20 cellular contexts compared by ENCODE assay signal in genomic region chr7:83484266-83484665, GRCh38.
DNase-seq lines count a peak whose midpoint lies in the region; ATAC-seq, FAIRE-seq and TF ChIP-seq lines count a peak whose summit lies in the region.
"Had no signal": no experiment of that assay in that cellular context is flagged by ENCODE, and none has a peak within 500 bp of the region (broad histone marks: within the 10 kb centered on the region; RNA-seq: fewer than 3 reads in every experiment).

No MANE protein-coding gene starts in this region.

- H3K4me3 Mint-ChIP-seq in T-helper 17 cell (no peak overlapping the region), Calu3 (ENCODE audit: low read depth, unreplicated experiment) (no peak overlapping the region)
- H3K4me3 Mint-ChIP-seq: CD4-positive, alpha-beta T cell; H9; IgD-negative memory B cell had no signal

- no peaks in the 10 kb centered on the region for H3K36me3 ChIP-seq in mammary epithelial cell (ENCODE audit: insufficient read depth, low read length)
- no peaks in the 10 kb centered on the region for H3K36me3 ChIP-seq in breast epithelium
- H3K36me3 ChIP-seq in keratinocyte (ENCODE audit: control insufficient read depth in 2 of 2, extremely low read depth in 1 of 2, insufficient read depth in 2 of 2, low read length in 2 of 2) = no peaks in the 10 kb centered on the region

- peaks cover 28% of the 10 kb centered on the region for H3K4me1 ChIP-seq in mammary epithelial cell (ENCODE audit: insufficient read depth, low read length)
- H3K4me1 ChIP-seq in breast epithelium = no peaks in the 10 kb centered on the region
- peaks cover 28% of the 10 kb centered on the region for H3K4me1 ChIP-seq in keratinocyte (ENCODE audit: control insufficient read depth, extremely low read depth, insufficient read depth, low read length)
- H3K4me1 ChIP-seq: A549 had no signal

- TF ChIP-seq CTCF in mammary epithelial cell (conservative IDR thresholded peaks at IDR 0.05 in 1 of 2, IDR thresholded peaks at IDR 0.05 in 1 of 2; ENCODE audit: extremely low read depth in 1 of 2, insufficient read depth in 1 of 2, low read depth in 1 of 2, low read length in 2 of 2) (no peak), breast epithelium (IDR thresholded peaks at IDR 0.05) (no peak), keratinocyte (optimal IDR thresholded peaks at IDR 0.05 in 1 of 3, IDR thresholded peaks at IDR 0.05 in 1 of 3, conservative IDR thresholded peaks at IDR 0.05 in 1 of 3; ENCODE audit: extremely low read depth in 1 of 3, insufficient read depth in 2 of 3, low read length in 3 of 3) (no peak), Calu3 (IDR thresholded peaks at IDR 0.05; ENCODE audit: unreplicated experiment) (no peak)

- H4K20me1 ChIP-seq in mammary epithelial cell (ENCODE audit: insufficient read depth, low read length) (no peaks in the 10 kb centered on the region), keratinocyte (ENCODE audit: control insufficient read depth, extremely low read depth, insufficient read depth, low read length) (no peaks in the 10 kb centered on the region)

- peak; percentile 73 for DNase-seq in mammary epithelial cell
- DNase-seq in breast epithelium (ENCODE audit: low spot score in 2 of 2) = no peak
- peak; percentile 16 for DNase-seq in epithelial cell of prostate (ENCODE audit: low read depth, low spot score)
- DNase-seq in keratinocyte (ENCODE audit: low read depth, low spot score) = no peak
- DNase-seq in T-helper 17 cell = no peak
- DNase-seq in NCI-H774 (lab: John Stamatoyannopoulos, UW) = no peak
- no peak for DNase-seq in Calu3
- DNase-seq: AML-193; CD4-positive, alpha-beta T cell; DMS79; GDM1; H9; KBM-7 had no signal

- no TSS peak for BruUV-seq in mammary epithelial cell (replicated peaks; lab: Mats Ljungman, UMichigan)
- no TSS peak for BruUV-seq in Calu3 (replicated peaks; lab: Mats Ljungman, UMichigan)

- H3K79me2 ChIP-seq in mammary epithelial cell (ENCODE audit: insufficient read depth, low read length) (no peaks in the 10 kb centered on the region), keratinocyte (ENCODE audit: control insufficient read depth, insufficient read depth, low read length) (no peaks in the 10 kb centered on the region)

- H3K4me1 Mint-ChIP-seq in T-helper 17 cell (no peaks in the 10 kb centered on the region), Calu3 (ENCODE audit: low read depth, unreplicated experiment) (peaks cover 17% of the 10 kb centered on the region)
- H3K4me1 Mint-ChIP-seq: H9 had no signal

- dilution Hi-C loops in mammary epithelial cell (cut with HindIII; ENCODE audit: low sequenced_read_pairs) (no loop called here), keratinocyte (cut with MboI; ENCODE audit: extremely low pct_ligation_motif_present, low sequenced_read_pairs) (no loop called here)

- H3K9me3 Mint-ChIP-seq in Calu3 (ENCODE audit: low read depth, unreplicated experiment) = peaks cover 2% of the 10 kb centered on the region
- H3K9me3 Mint-ChIP-seq: CD4-positive, alpha-beta T cell; H9 had no signal

- H3K27me3 Mint-ChIP-seq in T-helper 17 cell = no peaks in the 10 kb centered on the region
- H3K27me3 Mint-ChIP-seq in Calu3 (ENCODE audit: unreplicated experiment) = no peaks in the 10 kb centered on the region
- H3K27me3 Mint-ChIP-seq: CD4-positive, alpha-beta T cell; IgD-negative memory B cell had no signal

- no peak overlapping the region for H3K27ac ChIP-seq in mammary epithelial cell (ENCODE audit: insufficient read depth, low read depth, low read length)
- no peak overlapping the region for H3K27ac ChIP-seq in breast epithelium
- H3K27ac ChIP-seq in epithelial cell of prostate = no peak overlapping the region
- H3K27ac ChIP-seq in keratinocyte (ENCODE audit: control insufficient read depth, insufficient read depth, low read length) = no peak overlapping the region
- H3K27ac ChIP-seq: 22Rv1, A549, C4-2B had no signal

- no peak for TF ChIP-seq POLR2A in breast epithelium (IDR thresholded peaks at IDR 0.05)

- no peak overlapping the region for H3K4me2 ChIP-seq in mammary epithelial cell (ENCODE audit: insufficient read depth, low read depth, low read length)
- H3K4me2 ChIP-seq in keratinocyte (ENCODE audit: control insufficient read depth, extremely low read depth, insufficient read depth, low read depth, low read length) = no peak overlapping the region
- H3K4me2 ChIP-seq: A549 had no signal

- no peak overlapping the region for H2AFZ ChIP-seq in mammary epithelial cell (ENCODE audit: low read depth, low read length)
- no peak overlapping the region for H2AFZ ChIP-seq in keratinocyte (ENCODE audit: control insufficient read depth, low read length)

- H3K27ac Mint-ChIP-seq in T-helper 17 cell (no peak overlapping the region), Calu3 (ENCODE audit: unreplicated experiment) (no peak overlapping the region)
- H3K27ac Mint-ChIP-seq: CD4-positive, alpha-beta T cell; H9; IgD-negative memory B cell had no signal

- WGBS in mammary epithelial cell (ENCODE audit: low coverage, missing lambda C conversion rate) = 0% methylated on average over 1 of the region's 1 CpG

- H3K9me1 ChIP-seq in keratinocyte (ENCODE audit: control insufficient read depth, extremely low read depth, insufficient read depth, low read length) = no peaks in the 10 kb centered on the region

- H3K4me3 ChIP-seq in mammary epithelial cell (replicated peaks in 1 of 3; ENCODE audit: insufficient read depth in 1 of 3, low read depth in 2 of 3, low read length in 3 of 3) = no peak overlapping the region
- H3K4me3 ChIP-seq in breast epithelium = no peak overlapping the region
- H3K4me3 ChIP-seq in keratinocyte (ENCODE audit: control insufficient read depth in 2 of 3, extremely low read depth in 1 of 3, insufficient read depth in 2 of 3, low read depth in 1 of 3, low read length in 3 of 3) = no peak overlapping the region
- H3K4me3 ChIP-seq: A549 had no signal

- H3K27me3 ChIP-seq in mammary epithelial cell (ENCODE audit: insufficient read depth, low read length) (no peaks in the 10 kb centered on the region), breast epithelium (no peaks in the 10 kb centered on the region), keratinocyte (ENCODE audit: control insufficient read depth, extremely low read depth, insufficient read depth, low read length) (no peaks in the 10 kb centered on the region)

- intact Hi-C loops in mammary epithelial cell (cut with micrococcal nuclease) = no loop called here
- intact Hi-C loops in breast epithelium (cut with DNase I; ENCODE audit: low total_unique reads) = no loop called here
- intact Hi-C loops in Calu3 (cut with micrococcal nuclease; ENCODE audit: unreplicated experiment) = no loop called here

- no peaks in the 10 kb centered on the region for H3K9me3 ChIP-seq in mammary epithelial cell (replicated peaks; ENCODE audit: insufficient read depth, low read length)
- no peaks in the 10 kb centered on the region for H3K9me3 ChIP-seq in breast epithelium
- no peaks in the 10 kb centered on the region for H3K9me3 ChIP-seq in keratinocyte (ENCODE audit: control insufficient read depth, low read depth, low read length)
- H3K9me3 ChIP-seq in T-helper 17 cell (ENCODE audit: control insufficient read depth, low read length, poor library complexity, severe bottlenecking) = no peaks in the 10 kb centered on the region
- H3K9me3 ChIP-seq: A549 had no signal

- in situ Hi-C loops in mammary epithelial cell (cut with MboI; ENCODE audit: low sequenced_read_pairs in 2 of 2) = no loop called here

- H3K9ac ChIP-seq in mammary epithelial cell (ENCODE audit: insufficient read depth, low read length) (no peak overlapping the region), keratinocyte (ENCODE audit: control insufficient read depth, extremely low read depth, insufficient read depth, low read length) (no peak overlapping the region)

- peak; percentile 69 for FAIRE-seq in keratinocyte (lab: Jason Lieb, UNC)
- FAIRE-seq: GM12892, GM18507, HepG2 had no signal

- CTCF ChIA-PET in mammary epithelial cell (lab: Charles Lee; ENCODE audit: low non-redundant PET) = no interaction called here
- CTCF ChIA-PET in Calu3 (lab: Charles Lee) = no interaction called here

- H3K36me3 Mint-ChIP-seq in T-helper 17 cell (ENCODE audit: low read depth) (no peaks in the 10 kb centered on the region), Calu3 (ENCODE audit: insufficient read depth, unreplicated experiment) (peaks cover 4% of the 10 kb centered on the region)
- H3K36me3 Mint-ChIP-seq: IgD-negative memory B cell had no signal

- no peak for ATAC-seq in T-helper 17 cell
- ATAC-seq: A549, HepG2 had no signal

Comparison
In these comparisons a context has a peak if more than half of its experiments do, and no peak if none do; other contexts are left out.
1. DNase-seq: peak in mammary epithelial cell (single experiment) and epithelial cell of prostate (single experiment); none in breast epithelium (0 of 2), keratinocyte (single experiment), T-helper 17 cell (0 of 3), NCI-H774 (single experiment) and Calu3 (single experiment).